In genomic region chr10:123275183-123275549, GRCh38 we compare ENCODE assay signal across 1 cellular context.
TF ChIP-seq lines count a peak whose summit lies in the region.

No MANE protein-coding gene starts in this region.

TF ChIP-seq in GM23338, 12 proteins besides CTCF, POLR2A, EP300 and RAD21 (continued from another document):
- no peak for TF ChIP-seq ZNF462 (CRISPR knock-in tag; IDR thresholded peaks at IDR 0.05)
- no peak for TF ChIP-seq ZNF331 (CRISPR knock-in tag; IDR thresholded peaks at IDR 0.05; ENCODE audit: low read depth)
